16 cellular contexts compared by ENCODE assay signal in the genomic region with DNA sequence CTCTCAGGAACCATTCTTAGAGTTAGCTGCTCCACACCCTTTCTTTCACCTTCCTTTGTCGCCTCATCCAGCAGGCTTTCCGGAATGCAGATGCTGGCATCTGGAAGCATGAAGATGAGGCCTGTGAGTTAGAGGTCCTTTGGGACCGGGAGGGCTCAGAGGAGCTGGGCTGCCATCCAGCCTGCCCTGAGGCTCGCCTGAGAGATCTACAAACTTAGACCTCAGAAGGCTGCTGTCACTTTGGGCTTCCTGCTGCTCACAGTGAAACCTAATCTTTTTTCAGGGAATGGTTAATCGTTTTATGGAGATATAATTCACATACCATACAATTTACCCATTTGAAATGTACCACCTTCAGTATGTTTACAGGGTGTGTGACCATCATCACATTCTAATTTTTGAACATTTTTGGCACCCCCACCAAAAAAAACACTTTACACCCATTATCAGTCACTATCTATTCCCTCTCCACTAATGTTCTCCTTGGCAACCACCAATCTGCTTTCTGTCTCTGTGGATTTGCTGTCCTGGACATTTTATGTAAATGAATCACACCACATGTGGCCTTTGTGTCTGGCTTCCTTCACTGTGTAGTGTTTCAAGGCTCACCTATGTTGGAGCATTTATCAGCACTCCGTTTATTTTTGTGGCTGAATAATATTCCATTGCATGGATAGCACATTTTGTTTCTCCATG. TPM values are rescaled to one million over a fixed set of nuclear protein-coding genes. Genes with fewer than 3 reads are reported as not detected.
DNase-seq lines count a peak whose midpoint lies in the region; ATAC-seq and TF ChIP-seq lines count a peak whose summit lies in the region.
"Had no signal": no experiment of that assay in that cellular context is flagged by ENCODE, and none has a peak within 500 bp of the region (broad histone marks: within the 10 kb centered on the region; RNA-seq: fewer than 3 reads in every experiment).

No MANE protein-coding gene starts in this region.

- peak overlapping the region; percentile 37; the same call in 1 of the 2 replicates for H3K27ac ChIP-seq in SK-N-MC
- H3K27ac ChIP-seq: gastrocnemius medialis, testis had no signal

- no peak overlapping the region for H3K9ac ChIP-seq in SK-N-MC (ENCODE audit: insufficient read length)

- H3K9me3 ChIP-seq in SK-N-MC (ENCODE audit: low read depth, low read length), result no peaks in the 10 kb centered on the region
- H3K9me3 ChIP-seq: gastrocnemius medialis, testis had no signal

- TF ChIP-seq CTCF in fibroblast of the aortic adventitia (IDR thresholded peaks at IDR 0.05; ENCODE audit: insufficient read depth, low read length) (no peak), GM13977 (IDR thresholded peaks at IDR 0.05; ENCODE audit: extremely low read depth, insufficient read depth, missing control alignments) (no peak)

- H3K4me3 ChIP-seq in SK-N-MC (peak overlapping the region; percentile 26), fibroblast of the aortic adventitia (ENCODE audit: low read depth, low read length) (no peak overlapping the region)
- H3K4me3 ChIP-seq: gastrocnemius medialis, testis had no signal

- ATAC-seq in HG02870 (IDR thresholded peaks at IDR 0.05; ENCODE audit: unreplicated experiment), result no peak
- ATAC-seq: activated CD8-positive, alpha-beta T cell treated with anti-CD3 and anti-CD28 coated beads for 36 hours; gastrocnemius medialis had no signal

- peak; percentile 44 for DNase-seq in AG08396 (ENCODE audit: low spot score)
- DNase-seq in EH (ENCODE audit: low read depth), result peak; percentile 60
- peak; percentile 47 for DNase-seq in SK-N-MC (ENCODE audit: low read depth, low spot score)
- DNase-seq in fibroblast of the aortic adventitia (ENCODE audit: low read depth), result peak; percentile 85
- DNase-seq in islet precursor cell, result no peak
- no peak for DNase-seq in GM13977 (ENCODE audit: low spot score)
- DNase-seq in activated T-cell treated with anti-CD3 and anti-CD28 coated beads, Interleukin-2, amount 50 U/mL, for 1 hour, result no peak
- DNase-seq: activated CD8-positive, alpha-beta T cell treated with anti-CD3 and anti-CD28 coated beads for 36 hours; activated naive CD4-positive, alpha-beta T cell treated with anti-CD3 and anti-CD28 coated beads, Interleukin-2, amount 10 ng/mL, durations not matched to agents 7 days and 5 days; CD8-positive, alpha-beta memory T cell; gastrocnemius medialis; Kasumi-1; NCI-H2081 treated with DMSO at 0.1 percent for 48 hours; small intestine; testis had no signal

- no peaks in the 10 kb centered on the region for H3K36me3 ChIP-seq in SK-N-MC (ENCODE audit: insufficient read depth, low read length)
- H3K36me3 ChIP-seq: gastrocnemius medialis had no signal

- in situ Hi-C loops in GM13977 (cut with MboI; ENCODE audit: low pct_unique_long_range_greater_than_20kb, low sequenced_read_pairs, unreplicated experiment), result no loop called here

RNA-seq across cellular contexts. Expression of gene MPC1, which starts 20.0 kb away (rescaled TPM):
- 11.8 and 33.8 TPM in 2 replicates for total RNA-seq in fibroblast of the aortic adventitia (ENCODE audit: low replicate concordance)

Comparison
In these comparisons a context has a peak if more than half of its experiments do, and no peak if none do; other contexts are left out.
1. DNase-seq: peak in AG08396 (single experiment), EH (single experiment), SK-N-MC (single experiment) and fibroblast of the aortic adventitia (single experiment); none in islet precursor cell (single experiment), GM13977 (single experiment) and activated T-cell treated with anti-CD3 and anti-CD28 coated beads, Interleukin-2, amount 50 U/mL, for 1 hour (single experiment).